In genomic region chr15:90955911-90956310, GRCh38 we compare ENCODE assay signal across 8 cellular contexts.
A peak's percentile ranks its signal among the peaks of the same experiment; 100 is the strongest.
DNase-seq lines count a peak whose midpoint lies in the region; ATAC-seq, FAIRE-seq and TF ChIP-seq lines count a peak whose summit lies in the region.

No MANE protein-coding gene starts in this region.

- in situ Hi-C loops in HAP-1 (cut with MboI; ENCODE audit: low sequenced_read_pairs), result loop anchor here (5.0 to 25.0 kb wide), 2 partner anchors 36 to 1344 kb away; partner anchors contain the start of gene PRC1

- peak overlapping the region in 9 of 11 experiments; percentile 94 to 99 (median 97); a peak in 18 of 22 replicates for H3K27ac ChIP-seq in BLaER1 treated with 17β-estradiol and CSF1 and Interleukin-3, amounts not matched to agents 10 nM and 100 nM
- no peak overlapping the region for H3K27ac ChIP-seq in iPS-18a (ENCODE audit: low read length)

- no peak for ATAC-seq in GM18907 (IDR thresholded peaks at IDR 0.05; ENCODE audit: unreplicated experiment)
- no peak for ATAC-seq in GM18870 (IDR thresholded peaks at IDR 0.05; ENCODE audit: unreplicated experiment)

- no peaks in the 10 kb centered on the region for H3K27me3 ChIP-seq in BLaER1 treated with 17β-estradiol and CSF1 and Interleukin-3, amounts not matched to agents 10 nM and 100 nM
- no peaks in the 10 kb centered on the region for H3K27me3 ChIP-seq in HAP-1 (ENCODE audit: low read depth)
- no peaks in the 10 kb centered on the region for H3K27me3 ChIP-seq in iPS-18a (ENCODE audit: control insufficient read depth, insufficient read depth, low read length)

- FAIRE-seq in D721Med (lab: Jason Lieb, UNC), result no peak

- H3K4me2 ChIP-seq in BLaER1 treated with 17β-estradiol and CSF1 and Interleukin-3, amounts not matched to agents 10 nM and 100 nM, result peak overlapping the region; percentile 84 to 97 (median 95)

- no peaks in the 10 kb centered on the region for H3K9me3 ChIP-seq in BLaER1 treated with 17β-estradiol and CSF1 and Interleukin-3, amounts not matched to agents 10 nM and 100 nM (replicated peaks in 1 of 11)
- H3K9me3 ChIP-seq in HAP-1, result no peaks in the 10 kb centered on the region
- H3K9me3 ChIP-seq in iPS-18a (ENCODE audit: control insufficient read depth, low read depth, low read length), result no peaks in the 10 kb centered on the region

- DNase-seq in HAP-1 (ENCODE audit: low spot score in 2 of 2) (peak in 1 of 2 experiments; percentile 43), RPMI8226 (peak; percentile 84), NCI-H1436 treated with DMSO at 0.1 percent for 48 hours (lab: John Stamatoyannopoulos, UW) (no peak), D721Med (ENCODE audit: insufficient read length, low spot score) (no peak)

- H3K4me3 ChIP-seq in BLaER1 treated with 17β-estradiol and CSF1 and Interleukin-3, amounts not matched to agents 10 nM and 100 nM, result peak overlapping the region; percentile 66 to 81 (median 75); a peak in 19 of 20 replicates
- peak overlapping the region; percentile 56 for H3K4me3 ChIP-seq in HAP-1
- H3K4me3 ChIP-seq in iPS-18a (ENCODE audit: low read length), result peak overlapping the region; percentile 71

- peak overlapping the region; percentile 89 to 96 (median 91); a peak in 21 of 22 replicates for H3K9ac ChIP-seq in BLaER1 treated with 17β-estradiol and CSF1 and Interleukin-3, amounts not matched to agents 10 nM and 100 nM
- no peak overlapping the region for H3K9ac ChIP-seq in iPS-18a (ENCODE audit: low read length)

- H3K4me1 ChIP-seq in BLaER1 treated with 17β-estradiol and CSF1 and Interleukin-3, amounts not matched to agents 10 nM and 100 nM, result peaks cover 29 to 59% (median 43%) of the 10 kb centered on the region in 10 experiments
- peaks cover 10% of the 10 kb centered on the region for H3K4me1 ChIP-seq in HAP-1
- H3K4me1 ChIP-seq in iPS-18a (ENCODE audit: control insufficient read depth, low read depth, low read length), result peaks cover 7% of the 10 kb centered on the region

- peaks cover 39 to 64% (median 55%) of the 10 kb centered on the region in 11 experiments for H3K36me3 ChIP-seq in BLaER1 treated with 17β-estradiol and CSF1 and Interleukin-3, amounts not matched to agents 10 nM and 100 nM
- H3K36me3 ChIP-seq in HAP-1 (replicated peaks) (peaks cover 50% of the 10 kb centered on the region), iPS-18a (ENCODE audit: control insufficient read depth, low read depth, low read length) (peaks cover 21% of the 10 kb centered on the region)

- TF ChIP-seq CTCF in D721Med (IDR thresholded peaks at IDR 0.05; ENCODE audit: insufficient read depth, missing control alignments), result no peak

- H4K20me1 ChIP-seq in BLaER1 treated with 17β-estradiol and CSF1 and Interleukin-3, amounts not matched to agents 10 nM and 100 nM, result peaks cover 0 to 32% (median 13%) of the 10 kb centered on the region in 11 experiments; a peak in 11 of 22 replicates
